ENCODE assay signal across 31 cellular contexts in genomic region chr16:68395167-68395786, GRCh38. TPM values are rescaled to one million over a fixed set of nuclear protein-coding genes. Genes with fewer than 3 reads are reported as not detected.
"Had no signal": no experiment of that assay in that cellular context is flagged by ENCODE, and none has a peak within 500 bp of the region (broad histone marks: within the 10 kb centered on the region; RNA-seq: fewer than 3 reads in every experiment).

No MANE protein-coding gene starts in this region.

- FAIRE-seq: astrocyte, frontal cortex had no signal

- H3K4me3 ChIP-seq: coronary artery, dorsolateral prefrontal cortex had no signal

- H3K36me3 Mint-ChIP-seq: activated naive CD8-positive, alpha-beta T cell had no signal

- H3K27ac ChIP-seq: coronary artery, dorsolateral prefrontal cortex, WERI-Rb-1 had no signal

- H3K36me3 ChIP-seq: WERI-Rb-1 had no signal

- H3K27ac Mint-ChIP-seq: activated CD4-positive, alpha-beta memory T cell treated with anti-CD3 and anti-CD28 coated beads, Interleukin-2, amount 10 ng/mL, durations not matched to agents 7 days and 5 days; activated CD4-positive, alpha-beta T cell treated with anti-CD3 and anti-CD28 coated beads for 36 hours; activated CD4-positive, alpha-beta T cell treated with anti-CD3 and anti-CD28 coated beads, Interleukin-2, amount 10 ng/mL, durations not matched to agents 24 days and 14 days; activated naive CD8-positive, alpha-beta T cell; dendritic cell treated with granulocyte-macrophage colony-stimulating factor and Interleukin-4, amounts not matched to agents 40 ng/mL and 50 ng/mL, for 4 days; endodermal cell; T-helper 2 cell treated with Interferon-gamma antibody and Interleukin-4, amounts not matched to agents 5 μg/mL and 100 μg/mL, for 36 hours had no signal

- DNase-seq: activated CD4-positive, alpha-beta memory T cell treated with anti-CD3 and anti-CD28 coated beads, Interleukin-2, amount 10 ng/mL, durations not matched to agents 7 days and 5 days; activated CD4-positive, alpha-beta T cell treated with anti-CD3 and anti-CD28 coated beads for 36 hours; activated CD4-positive, alpha-beta T cell treated with anti-CD3 and anti-CD28 coated beads, Interleukin-2, amount 10 ng/mL, durations not matched to agents 24 days and 14 days; activated CD4-positive, alpha-beta T cell treated with anti-CD3 and anti-CD28 coated beads, Interleukin-2, amount 50 U/mL, for 4 hours; activated CD4-positive, CD25-positive, alpha-beta regulatory T cell; activated CD4-positive, CD25-positive, alpha-beta regulatory T cell treated with anti-CD3 and anti-CD28 coated beads, Interleukin-2, amount 50 U/mL, for 72 hours; activated effector memory CD4-positive, alpha-beta T cell treated with Interleukin-2 at 50 U/mL for 16 hours; activated gamma-delta T cell treated with Interleukin-2 at 50 U/mL for 16 hours; activated naive CD4-positive, alpha-beta T cell treated with anti-CD3 and anti-CD28 coated beads, Interleukin-2, amount 50 U/mL, for 16 hours; activated naive CD4-positive, alpha-beta T cell treated with Interleukin-2 at 50 U/mL for 16 hours; activated T-cell treated with anti-CD3 and anti-CD28 coated beads, Interleukin-2, amount 50 U/mL, for 4 hours; amniotic stem cell; anterior cingulate cortex; central memory CD4-positive, alpha-beta T cell; cerebellar nuclear complex; dorsolateral prefrontal cortex; effector memory CD4-positive, alpha-beta T cell; endodermal cell; foreskin fibroblast; T-helper 1 cell; T-helper 17 cell; T1000; WERI-Rb-1 had no signal

- H3K27me3 ChIP-seq: dorsolateral prefrontal cortex had no signal

- H3K9me3 Mint-ChIP-seq: activated CD4-positive, alpha-beta memory T cell treated with anti-CD3 and anti-CD28 coated beads, Interleukin-2, amount 10 ng/mL, durations not matched to agents 7 days and 5 days; activated CD4-positive, alpha-beta T cell treated with anti-CD3 and anti-CD28 coated beads, Interleukin-2, amount 10 ng/mL, durations not matched to agents 24 days and 14 days; activated T-cell treated with anti-CD3 and anti-CD28 coated beads, Interleukin-2, amount 50 U/mL, for 4 hours; activated T-helper 17 cell treated with anti-CD3 and anti-CD28 coated beads, Interleukin-2, amount 50 U/mL, for 72 hours; dendritic cell treated with granulocyte-macrophage colony-stimulating factor and Interleukin-4, amounts not matched to agents 40 ng/mL and 50 ng/mL, for 4 days; endodermal cell; T-helper 2 cell treated with Interferon-gamma antibody and Interleukin-4, amounts not matched to agents 5 μg/mL and 100 μg/mL, for 36 hours had no signal

- H3K27me3 Mint-ChIP-seq: activated CD4-positive, alpha-beta T cell treated with anti-CD3 and anti-CD28 coated beads for 36 hours; activated naive CD8-positive, alpha-beta T cell; activated T-helper 17 cell treated with anti-CD3 and anti-CD28 coated beads, Interleukin-2, amount 50 U/mL, for 72 hours had no signal

- ATAC-seq: activated CD4-positive, alpha-beta T cell treated with anti-CD3 and anti-CD28 coated beads for 36 hours; activated T-cell treated with anti-CD3 and anti-CD28 coated beads, Interleukin-2, amount 50 U/mL, for 4 hours; activated T-helper 17 cell treated with anti-CD3 and anti-CD28 coated beads, Interleukin-2, amount 50 U/mL, for 72 hours; T-helper 17 cell had no signal

- H3K4me3 Mint-ChIP-seq: activated CD4-positive, alpha-beta memory T cell treated with anti-CD3 and anti-CD28 coated beads, Interleukin-2, amount 10 ng/mL, durations not matched to agents 7 days and 5 days; activated CD4-positive, alpha-beta T cell treated with anti-CD3 and anti-CD28 coated beads for 36 hours; activated CD4-positive, alpha-beta T cell treated with anti-CD3 and anti-CD28 coated beads, Interleukin-2, amount 10 ng/mL, durations not matched to agents 24 days and 14 days; activated naive CD8-positive, alpha-beta T cell; activated T-cell treated with anti-CD3 and anti-CD28 coated beads, Interleukin-2, amount 50 U/mL, for 4 hours; activated T-helper 17 cell treated with anti-CD3 and anti-CD28 coated beads, Interleukin-2, amount 50 U/mL, for 72 hours; dendritic cell treated with granulocyte-macrophage colony-stimulating factor and Interleukin-4, amounts not matched to agents 40 ng/mL and 50 ng/mL, for 4 days; endodermal cell; T-helper 17 cell; T-helper 2 cell treated with Interferon-gamma antibody and Interleukin-4, amounts not matched to agents 5 μg/mL and 100 μg/mL, for 36 hours had no signal

RNA-seq across cellular contexts. Expression of gene SMPD3, which starts 53.0 kb away (rescaled TPM):
- total RNA-seq: epithelial cell of proximal tubule had no signal
